Comparison of ENCODE assay signal across 8 cellular contexts in genomic region chr5:172770374-172770674, GRCh38. TPM values are rescaled to one million over a fixed set of nuclear protein-coding genes. Genes with fewer than 3 reads are reported as not detected.
DNase-seq lines count a peak whose midpoint lies in the region; ATAC-seq and TF ChIP-seq lines count a peak whose summit lies in the region.

No MANE protein-coding gene starts in this region.

- H3K9me2 ChIP-seq in Loucy (replicated peaks; ENCODE audit: low read depth, low read length) = no peaks in the 10 kb centered on the region

- peak overlapping the region; percentile 86 to 96 (median 94) for H3K4me3 Mint-ChIP-seq in CD4-positive, alpha-beta memory T cell
- peak overlapping the region; percentile 95 for H3K4me3 Mint-ChIP-seq in chondrocyte (ENCODE audit: unreplicated experiment)
- peak overlapping the region; percentile 88 to 97 (median 92) for H3K4me3 Mint-ChIP-seq in naive thymus-derived CD4-positive, alpha-beta T cell

- H3K4me1 Mint-ChIP-seq in CD4-positive, alpha-beta memory T cell = peaks cover 52 to 91% (median 64%) of the 10 kb centered on the region in 4 donors
- peaks cover 72% of the 10 kb centered on the region for H3K4me1 Mint-ChIP-seq in chondrocyte (ENCODE audit: low read depth)
- H3K4me1 Mint-ChIP-seq in naive thymus-derived CD4-positive, alpha-beta T cell = peaks cover 19 to 74% (median 66%) of the 10 kb centered on the region in 7 donors

- H3K4me1 ChIP-seq in CD4-positive, alpha-beta memory T cell (ENCODE audit: insufficient read depth, low read length) = peaks cover 69% of the 10 kb centered on the region
- peaks cover 28% of the 10 kb centered on the region for H3K4me1 ChIP-seq in Loucy (ENCODE audit: insufficient read depth, low read length, poor library complexity, severe bottlenecking)
- peaks cover 30 to 43% of the 10 kb centered on the region in 2 donors for H3K4me1 ChIP-seq in naive thymus-derived CD4-positive, alpha-beta T cell (ENCODE audit: control insufficient read depth in 2 of 2, insufficient read depth in 2 of 2, low read length in 2 of 2)

- peaks cover 20% of the 10 kb centered on the region for H4K20me1 ChIP-seq in Loucy (ENCODE audit: insufficient read depth, low read length, poor library complexity, severe bottlenecking)

- H3K27ac Mint-ChIP-seq in CD4-positive, alpha-beta memory T cell = peak overlapping the region; percentile 95 to 100 (median 99)
- peak overlapping the region; percentile 98 for H3K27ac Mint-ChIP-seq in chondrocyte (ENCODE audit: unreplicated experiment)
- H3K27ac Mint-ChIP-seq in naive thymus-derived CD4-positive, alpha-beta T cell = peak overlapping the region; percentile 81 to 100 (median 97)

- intact Hi-C loops in CD4-positive, alpha-beta memory T cell (cut with micrococcal nuclease) = loop anchor here (5.0 to 10.0 kb wide), 3 partner anchors 374 to 1383 kb away; partner anchors contain the start of genes BNIP1, NPM1 and STK10
- intact Hi-C loops in naive thymus-derived CD4-positive, alpha-beta T cell (cut with micrococcal nuclease) = loop anchor here (2.0 to 10.0 kb wide), 7 partner anchors 557 to 1383 kb away; partner anchors contain the start of genes BOD1 (in 1 of the 2), CPEB4 (in 1 of the 2), NPM1 (in 1 of the 2) and STC2 (in 1 of the 2)

- peak in 1 of 5 donors; percentile 62 for DNase-seq in CD4-positive, alpha-beta memory T cell
- DNase-seq in chondrocyte (ENCODE audit: low spot score) (no peak), NCI-H128 (lab: John Stamatoyannopoulos, UW; ENCODE audit: unreplicated experiment) (no peak), G401 (ENCODE audit: low spot score) (no peak), Kasumi-1 (lab: John Stamatoyannopoulos, UW) (no peak), NCI-H146 treated with DMSO at 0.1 percent for 48 hours (lab: John Stamatoyannopoulos, UW; ENCODE audit: unreplicated experiment) (no peak)
- DNase-seq in naive thymus-derived CD4-positive, alpha-beta T cell = peak in 4 of 9 donors; percentile 29 to 68 (median 42)

- POLR2A ChIA-PET in CD4-positive, alpha-beta memory T cell (lab: Charles Lee; ENCODE audit: partially characterized antibody) = interaction anchor here (0.8 to 5.2 kb wide), 42 partner anchors 8 to 1148 kb away, joined by 3 to 114 read pairs (median 6); partner anchors contain the start of genes ATP6V0E1, CPEB4, ERGIC1 and RPL26L1
- POLR2A ChIA-PET in naive thymus-derived CD4-positive, alpha-beta T cell (lab: Charles Lee) = interaction anchor here (0.6 to 6.3 kb wide), 18 partner anchors 10 to 764 kb away, joined by 3 to 61 read pairs (median 4); partner anchors contain the start of genes ATP6V0E1, ERGIC1, FBXW11 and RPL26L1

- peak overlapping the region; percentile 83 to 92 for H3K4me3 ChIP-seq in CD4-positive, alpha-beta memory T cell (ENCODE audit: low read length in 2 of 2)
- H3K4me3 ChIP-seq in Loucy (ENCODE audit: low read length, poor library complexity, severe bottlenecking) = peak overlapping the region; percentile 94
- H3K4me3 ChIP-seq in naive thymus-derived CD4-positive, alpha-beta T cell (ENCODE audit: low read length) = peak overlapping the region; percentile 81

- TF ChIP-seq CTCF in Loucy (conservative IDR thresholded peaks at IDR 0.05; ENCODE audit: low read length) (no peak), chondrocyte (IDR thresholded peaks at IDR 0.05) (no peak)

- peaks cover 22% of the 10 kb centered on the region for H3K36me3 ChIP-seq in CD4-positive, alpha-beta memory T cell (ENCODE audit: insufficient read depth, low read length)
- peaks cover 11% of the 10 kb centered on the region; the same call in 1 of the 2 replicates for H3K36me3 ChIP-seq in Loucy (ENCODE audit: insufficient read depth, low read length)
- H3K36me3 ChIP-seq in naive thymus-derived CD4-positive, alpha-beta T cell (ENCODE audit: control insufficient read depth in 2 of 3, insufficient read depth in 3 of 3, low read length in 3 of 3) = peaks cover 4 to 19% (median 12%) of the 10 kb centered on the region in 3 experiments

- H3K9ac ChIP-seq in Loucy (ENCODE audit: low read depth, low read length, poor library complexity, severe bottlenecking) = peak overlapping the region; percentile 87

- H3K27ac ChIP-seq in CD4-positive, alpha-beta memory T cell (ENCODE audit: low read depth, low read length) = peak overlapping the region; percentile 100
- H3K27ac ChIP-seq in naive thymus-derived CD4-positive, alpha-beta T cell (ENCODE audit: low read depth, low read length) = peak overlapping the region; percentile 97

- peaks cover 29 to 50% of the 10 kb centered on the region in 2 donors for H3K36me3 Mint-ChIP-seq in CD4-positive, alpha-beta memory T cell
- H3K36me3 Mint-ChIP-seq in chondrocyte (ENCODE audit: low read depth) = peaks cover 30% of the 10 kb centered on the region
- H3K36me3 Mint-ChIP-seq in naive thymus-derived CD4-positive, alpha-beta T cell = peaks cover 0 to 20% (median 17%) of the 10 kb centered on the region in 5 donors

- H3K9me3 ChIP-seq in CD4-positive, alpha-beta memory T cell (ENCODE audit: control insufficient read depth in 1 of 2, low read length in 2 of 2) = no peaks in the 10 kb centered on the region
- no peaks in the 10 kb centered on the region for H3K9me3 ChIP-seq in Loucy (ENCODE audit: insufficient read depth, low read depth, low read length)
- no peaks in the 10 kb centered on the region for H3K9me3 ChIP-seq in naive thymus-derived CD4-positive, alpha-beta T cell (ENCODE audit: control insufficient read depth in 2 of 3, low read length in 3 of 3)

- peak overlapping the region; percentile 97 for H3K4me2 ChIP-seq in Loucy (ENCODE audit: low read depth, low read length, poor library complexity, severe bottlenecking)

- peaks cover 37% of the 10 kb centered on the region for H3K79me2 ChIP-seq in Loucy (ENCODE audit: insufficient read depth, low read length)

- no peak for ATAC-seq in naive thymus-derived CD4-positive, alpha-beta T cell

- peaks cover 0 to 4% of the 10 kb centered on the region in 2 donors for H3K27me3 Mint-ChIP-seq in CD4-positive, alpha-beta memory T cell
- H3K27me3 Mint-ChIP-seq in chondrocyte (ENCODE audit: low read depth) = no peaks in the 10 kb centered on the region
- H3K27me3 Mint-ChIP-seq in naive thymus-derived CD4-positive, alpha-beta T cell = no peaks in the 10 kb centered on the region

- CTCF ChIA-PET in CD4-positive, alpha-beta memory T cell (lab: Charles Lee; ENCODE audit: partially characterized antibody) = interaction anchor here (0.9 to 5.3 kb wide), 10 partner anchors 13 to 163 kb away, joined by 3 to 68 read pairs (median 8); partner anchors contain the start of gene ERGIC1
- CTCF ChIA-PET in naive thymus-derived CD4-positive, alpha-beta T cell (lab: Charles Lee) = interaction anchor here (0.7 to 4.8 kb wide), 10 partner anchors 9 to 583 kb away, joined by 3 to 33 read pairs (median 6); no protein-coding TSS in a partner anchor

- in situ Hi-C loops in G401 (cut with HindIII; ENCODE audit: low sequenced_read_pairs) = no loop called here

- H3K9me3 Mint-ChIP-seq in CD4-positive, alpha-beta memory T cell = peaks cover 0 to 30% (median 0%) of the 10 kb centered on the region in 8 donors
- H3K9me3 Mint-ChIP-seq in chondrocyte (ENCODE audit: low read depth) = no peaks in the 10 kb centered on the region
- peaks cover 0 to 27% (median 0%) of the 10 kb centered on the region in 11 donors for H3K9me3 Mint-ChIP-seq in naive thymus-derived CD4-positive, alpha-beta T cell

- H2AFZ ChIP-seq in Loucy (ENCODE audit: low read length) = no peak overlapping the region

- peaks cover 4% of the 10 kb centered on the region; the same call in 1 of the 2 replicates for H3F3A ChIP-seq in Loucy (ENCODE audit: low read depth)

- H3K27me3 ChIP-seq in CD4-positive, alpha-beta memory T cell (ENCODE audit: insufficient read depth, low read length) = no peaks in the 10 kb centered on the region
- H3K27me3 ChIP-seq in Loucy (ENCODE audit: insufficient read depth, low read length, poor library complexity, severe bottlenecking) = no peaks in the 10 kb centered on the region
- no peaks in the 10 kb centered on the region for H3K27me3 ChIP-seq in naive thymus-derived CD4-positive, alpha-beta T cell (ENCODE audit: control insufficient read depth in 2 of 2, insufficient read depth in 2 of 2, low read length in 2 of 2)

RNA-seq across cellular contexts. Expression of gene DUSP1, which starts 0.7 kb away (rescaled TPM):
- total RNA-seq in CD4-positive, alpha-beta memory T cell = 10 to 100 TPM; 18.0 to 18.8 TPM
- 100 to 1,000 TPM; 297 to 879 TPM for polyA plus RNA-seq in CD4-positive, alpha-beta memory T cell
- total RNA-seq in chondrocyte = 91.5 to 171 TPM (median 150 TPM) in 3 replicates
- 1,000 to 10,000 TPM in 2 of 5 experiments, 10 to 100 TPM in 2, 1 to 10 TPM in 1; 5.4 to 2,522 (median 40.7) TPM for total RNA-seq in naive thymus-derived CD4-positive, alpha-beta T cell
- 10 to 100 TPM; 53.5 to 81.3 TPM for polyA plus RNA-seq in naive thymus-derived CD4-positive, alpha-beta T cell
- total RNA-seq in G401 (2014; rRNA removed; shearing (Covaris generic)) = 36.6 and 39.1 TPM in 2 replicates
